In the genomic region with DNA sequence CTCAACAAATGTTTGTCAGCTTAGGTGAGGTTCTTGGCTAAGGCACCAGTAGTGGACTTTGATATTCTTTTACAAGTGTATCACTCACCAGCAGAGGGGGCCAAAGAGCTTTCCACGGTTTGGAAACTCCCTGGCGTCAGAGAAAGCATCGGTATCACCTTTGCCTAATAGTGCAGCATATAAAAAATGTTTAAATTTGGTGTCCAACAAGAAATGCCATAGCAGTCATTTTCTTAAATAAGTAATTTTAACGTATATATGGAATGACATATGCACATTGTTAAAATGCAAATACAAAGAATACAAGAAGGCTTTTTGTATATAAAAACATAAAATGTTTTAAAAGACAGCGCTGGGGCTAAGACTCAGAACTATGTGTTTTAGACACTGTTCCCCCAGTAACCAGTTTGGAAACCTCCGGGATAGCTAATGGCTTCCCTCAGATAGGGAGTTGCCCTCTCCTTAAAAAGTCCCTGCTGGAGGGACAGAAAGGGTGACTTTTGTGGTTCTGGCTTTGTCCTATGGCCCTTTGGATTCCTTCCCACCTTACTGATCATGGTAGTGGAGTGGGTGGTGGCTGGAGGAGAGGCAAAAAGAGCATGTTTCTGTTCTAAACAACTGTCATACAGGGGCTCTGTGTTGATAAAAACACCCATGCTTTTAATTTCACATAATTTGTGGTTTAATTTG, we compare ENCODE assay signal across 8 cellular contexts.
DNase-seq lines count a peak whose midpoint lies in the region; ATAC-seq lines count a peak whose summit lies in the region.

No MANE protein-coding gene starts in this region.

- H3K27ac ChIP-seq in duodenal mucosa (ENCODE audit: low read depth, low read length): no peak overlapping the region

- peak overlapping the region in 1 of 2 donors; percentile 12 for H3K9ac ChIP-seq in duodenal mucosa (ENCODE audit: low read depth in 1 of 2, low read length in 2 of 2)

- ATAC-seq in GM18861 (IDR thresholded peaks at IDR 0.05; ENCODE audit: unreplicated experiment): peak; percentile 65
- peak; percentile 68 for ATAC-seq in HG03432 (IDR thresholded peaks at IDR 0.05; ENCODE audit: unreplicated experiment)

- peak overlapping the region; percentile 8 to 9 for H3K4me3 ChIP-seq in duodenal mucosa (ENCODE audit: low read depth in 1 of 2, low read length in 2 of 2)

- peaks cover 8 to 11% of the 10 kb centered on the region in 2 donors for H3K4me1 ChIP-seq in duodenal mucosa (ENCODE audit: control insufficient read depth in 1 of 2, insufficient read depth in 2 of 2, low read length in 2 of 2)

- H3K36me3 ChIP-seq in duodenal mucosa (ENCODE audit: control insufficient read depth in 1 of 2, insufficient read depth in 2 of 2, low read length in 2 of 2): no peaks in the 10 kb centered on the region

- in situ Hi-C loops in ACHN (cut with HindIII; ENCODE audit: low pct_ligation_motif_present, low pct_unique_long_range_greater_than_20kb, low sequenced_read_pairs): no loop called here

- H3K27me3 ChIP-seq in duodenal mucosa (ENCODE audit: control insufficient read depth in 1 of 2, insufficient read depth in 2 of 2, low read length in 2 of 2): no peaks in the 10 kb centered on the region

- H3K9me3 ChIP-seq in duodenal mucosa (ENCODE audit: control insufficient read depth in 1 of 2, low read length in 2 of 2): no peaks in the 10 kb centered on the region

- DNase-seq in ACHN (peak; percentile 82), NCI-H748 treated with DMSO at 0.1 percent for 48 hours (lab: John Stamatoyannopoulos, UW) (peak; percentile 79), medulla oblongata (ENCODE audit: extremely low spot score) (peak; percentile 95)
- peak; percentile 84 to 88 for DNase-seq in activated CD4-positive, alpha-beta T cell treated with anti-CD3 and anti-CD28 coated beads, Interleukin-2, amount 50 U/mL, for 4 hours
- DNase-seq in stimulated activated CD8-positive, alpha-beta memory T cell treated with anti-CD3 and anti-CD28 coated beads, Interleukin-12 subunit alpha, Interleukin-12 subunit beta, amount 100 ng/mL, for 24 hours (ENCODE audit: extremely low read depth): peak; percentile 57
